In genomic region chr11:20007386-20007785, GRCh38 we compare ENCODE assay signal across 20 cellular contexts.
DNase-seq lines count a peak whose midpoint lies in the region; ATAC-seq and TF ChIP-seq lines count a peak whose summit lies in the region.
"Had no signal": no experiment of that assay in that cellular context is flagged by ENCODE, and none has a peak within 500 bp of the region (broad histone marks: within the 10 kb centered on the region; RNA-seq: fewer than 3 reads in every experiment).

No MANE protein-coding gene starts in this region.

- POLR2A ChIA-PET in activated CD8-positive, alpha-beta T cell treated with anti-CD3 and anti-CD28 coated beads for 36 hours (lab: Charles Lee): no interaction called here

- no peaks in the 10 kb centered on the region for H4K20me1 ChIP-seq in BLaER1

- ATAC-seq in body of pancreas (no peak), heart right ventricle (peak; percentile 21 to 86 (median 72)), psoas muscle (peak; percentile 79 to 87 (median 84)), HG02852 (IDR thresholded peaks at IDR 0.05; ENCODE audit: unreplicated experiment) (no peak)
- ATAC-seq in activated CD8-positive, alpha-beta T cell treated with anti-CD3 and anti-CD28 coated beads for 36 hours: no peak
- ATAC-seq: PC-3 had no signal

- H3K27me3 ChIP-seq in BLaER1: no peaks in the 10 kb centered on the region
- no peaks in the 10 kb centered on the region for H3K27me3 ChIP-seq in body of pancreas
- H3K27me3 ChIP-seq in heart right ventricle: no peaks in the 10 kb centered on the region
- no peaks in the 10 kb centered on the region for H3K27me3 ChIP-seq in psoas muscle (ENCODE audit: insufficient read depth in 3 of 3, low read length in 2 of 3)

- no peak for TF ChIP-seq POLR2A in body of pancreas (IDR thresholded peaks at IDR 0.05)

- H3K27ac ChIP-seq in BLaER1 (peak overlapping the region; percentile 77; the same call in 1 of the 2 replicates), body of pancreas (peak overlapping the region; percentile 63 to 82 (median 73)), heart right ventricle (peak overlapping the region in 9 of 10 donors; percentile 40 to 75 (median 65)), psoas muscle (peak overlapping the region; percentile 13)
- H3K27ac ChIP-seq: SK-N-MC had no signal

- H3K4me1 Mint-ChIP-seq in activated CD8-positive, alpha-beta T cell treated with anti-CD3 and anti-CD28 coated beads for 36 hours (ENCODE audit: low read depth): no peaks in the 10 kb centered on the region
- H3K4me1 Mint-ChIP-seq: CD4-positive, alpha-beta memory T cell had no signal

- no peaks in the 10 kb centered on the region for H3K36me3 ChIP-seq in BLaER1
- H3K36me3 ChIP-seq in body of pancreas (replicated peaks in 1 of 2; ENCODE audit: insufficient read depth in 1 of 2, low read depth in 2 of 2): no peaks in the 10 kb centered on the region
- H3K36me3 ChIP-seq in heart right ventricle: no peaks in the 10 kb centered on the region
- H3K36me3 ChIP-seq in psoas muscle (ENCODE audit: insufficient read depth in 1 of 2, low read depth in 1 of 2): no peaks in the 10 kb centered on the region

- DNase-seq in body of pancreas (peak in 3 of 4 donors; percentile 49 to 64 (median 50)), heart right ventricle (peak in 1 of 2 donors; percentile 42), psoas muscle (no peak), dedifferentiated amniotic fluid mesenchymal stem cell (ENCODE audit: extremely low spot score) (no peak)
- no peak for DNase-seq in activated CD8-positive, alpha-beta T cell treated with anti-CD3 and anti-CD28 coated beads for 36 hours
- DNase-seq: Caco-2; CD4-positive, alpha-beta memory T cell; DND-41; Karpas-422; MV-4-11; NCI-H1694; NCI-H2081; NCI-H2171; NCI-H345; NCI-H524; PC-3; SHP77 treated with DMSO at 0.1 percent for 48 hours had no signal

- peaks cover 10% of the 10 kb centered on the region for H3K27me3 Mint-ChIP-seq in activated CD8-positive, alpha-beta T cell treated with anti-CD3 and anti-CD28 coated beads for 36 hours

- H3K27ac Mint-ChIP-seq in activated CD8-positive, alpha-beta T cell treated with anti-CD3 and anti-CD28 coated beads for 36 hours: no peak overlapping the region
- H3K27ac Mint-ChIP-seq: CD4-positive, alpha-beta memory T cell had no signal

- no peaks in the 10 kb centered on the region for H3K9me3 Mint-ChIP-seq in activated CD8-positive, alpha-beta T cell treated with anti-CD3 and anti-CD28 coated beads for 36 hours
- H3K9me3 Mint-ChIP-seq: CD4-positive, alpha-beta memory T cell had no signal

- H3K9ac ChIP-seq in BLaER1: no peak overlapping the region

- WGBS in body of pancreas, 2 donors: 25 to 38% methylated on average over 1 of the region's 1 CpG
- WGBS in heart right ventricle, 2 donors: 35 to 65% methylated on average over 1 of the region's 1 CpG
- WGBS in psoas muscle, 3 donors: 21 to 26% (median 23%) methylated on average over 1 of the region's 1 CpG

- no peak overlapping the region for H3K4me3 ChIP-seq in BLaER1
- no peak overlapping the region for H3K4me3 ChIP-seq in body of pancreas
- H3K4me3 ChIP-seq in heart right ventricle: no peak overlapping the region
- H3K4me3 ChIP-seq in psoas muscle: no peak overlapping the region
- H3K4me3 ChIP-seq: SK-N-MC had no signal

- intact Hi-C loops in body of pancreas (cut with DNase I) (no loop called here), heart right ventricle (cut with DNase I) (loop anchor here in 2 of 10 donors (5.0 kb wide), 1 partner anchor 40 kb away; no protein-coding TSS in a partner anchor), psoas muscle (cut with DNase I) (no loop called here)
- intact Hi-C loops in activated CD8-positive, alpha-beta T cell treated with anti-CD3 and anti-CD28 coated beads for 36 hours (cut with micrococcal nuclease): no loop called here

- no peak overlapping the region for H3K4me3 Mint-ChIP-seq in activated CD8-positive, alpha-beta T cell treated with anti-CD3 and anti-CD28 coated beads for 36 hours
- H3K4me3 Mint-ChIP-seq: CD4-positive, alpha-beta memory T cell had no signal

- peak overlapping the region; percentile 77 for H3K4me2 ChIP-seq in BLaER1

- TF ChIP-seq CTCF in body of pancreas (IDR thresholded peaks at IDR 0.05) (no peak), heart right ventricle (IDR thresholded peaks at IDR 0.05) (no peak), psoas muscle (IDR thresholded peaks at IDR 0.05) (no peak)
- TF ChIP-seq CTCF in activated CD8-positive, alpha-beta T cell treated with anti-CD3 and anti-CD28 coated beads for 36 hours (IDR thresholded peaks at IDR 0.05): no peak

- no peaks in the 10 kb centered on the region for H3K36me3 Mint-ChIP-seq in activated CD8-positive, alpha-beta T cell treated with anti-CD3 and anti-CD28 coated beads for 36 hours (ENCODE audit: low read depth)
- H3K36me3 Mint-ChIP-seq: CD4-positive, alpha-beta memory T cell had no signal

- CTCF ChIA-PET in activated CD8-positive, alpha-beta T cell treated with anti-CD3 and anti-CD28 coated beads for 36 hours (lab: Charles Lee): no interaction called here

- H3K4me1 ChIP-seq in BLaER1: peaks cover 38% of the 10 kb centered on the region
- H3K4me1 ChIP-seq in body of pancreas: peaks cover 82% of the 10 kb centered on the region
- peaks cover 0 to 58% (median 26%) of the 10 kb centered on the region in 9 donors for H3K4me1 ChIP-seq in heart right ventricle
- peaks cover 19% of the 10 kb centered on the region for H3K4me1 ChIP-seq in psoas muscle

- no peaks in the 10 kb centered on the region for H3K9me3 ChIP-seq in BLaER1
- no peaks in the 10 kb centered on the region for H3K9me3 ChIP-seq in body of pancreas
- no peaks in the 10 kb centered on the region for H3K9me3 ChIP-seq in heart right ventricle
- H3K9me3 ChIP-seq in psoas muscle: no peaks in the 10 kb centered on the region
- H3K9me3 ChIP-seq: Caco-2 had no signal

Comparison
In these comparisons a context has a peak if more than half of its experiments do, and no peak if none do; other contexts are left out.
1. H3K27ac ChIP-seq: peak in every context shown above with its lines; median percentile 77 in BLaER1; 73 in body of pancreas; 65 in heart right ventricle; 13 in psoas muscle.
2. ATAC-seq: peak in heart right ventricle (8 of 8) and psoas muscle (4 of 4); none in body of pancreas (single experiment), activated CD8-positive, alpha-beta T cell treated with anti-CD3 and anti-CD28 coated beads for 36 hours (single experiment) and HG02852 (single experiment).
3. DNase-seq: peak in body of pancreas (3 of 4); none in psoas muscle (0 of 2), activated CD8-positive, alpha-beta T cell treated with anti-CD3 and anti-CD28 coated beads for 36 hours (single experiment) and dedifferentiated amniotic fluid mesenchymal stem cell (single experiment).